ENCODE assay signal across 8 cellular contexts in genomic region chr1:22711591-22712501, GRCh38. TPM values are rescaled to one million over a fixed set of nuclear protein-coding genes. Genes with fewer than 3 reads are reported as not detected.
DNase-seq lines count a peak whose midpoint lies in the region; ATAC-seq and TF ChIP-seq lines count a peak whose summit lies in the region.

No MANE protein-coding gene starts in this region.

- TF ChIP-seq POLR2A in transverse colon (IDR thresholded peaks at IDR 0.05), result peak; percentile 30

- peak; percentile 13 for DNase-seq in stimulated activated CD4-positive, alpha-beta T cell treated with anti-CD3 and anti-CD28 coated beads, Interleukin-15, amount 100 ng/mL, for 24 hours
- no peak for DNase-seq in stimulated activated CD4-positive, alpha-beta T cell treated with anti-CD3 and anti-CD28 coated beads, Interleukin-4, amount 100 ng/mL, for 24 hours
- DNase-seq in adipocyte (ENCODE audit: low read depth) (peak; percentile 24), kidney tubule cell (ENCODE audit: low spot score) (peak; percentile 35), transverse colon (peak; percentile 47)
- DNase-seq in stimulated activated CD4-positive, alpha-beta T cell treated with anti-CD3 and anti-CD28 coated beads, Interleukin-12 subunit alpha, Interleukin-12 subunit beta, amount 100 ng/mL, for 4 hours, result no peak

- H3K9me3 ChIP-seq in adipocyte (ENCODE audit: control insufficient read depth, low read length) (no peaks in the 10 kb centered on the region), transverse colon (no peaks in the 10 kb centered on the region)

- peak in 2 of 5 experiments; percentile 11 to 13 for TF ChIP-seq CTCF in transverse colon (IDR thresholded peaks at IDR 0.05)

- H3K27ac ChIP-seq in transverse colon, result peak overlapping the region; percentile 73 to 80 (median 76)

- WGBS in transverse colon (ENCODE audit: low coverage in 1 of 2), 2 donors, result 9 to 60% methylated on average over 2 to 50 of the region's 53 CpGs

- H3K4me3 ChIP-seq in adipocyte (ENCODE audit: low read length) (peak overlapping the region; percentile 64), transverse colon (peak overlapping the region; percentile 37 to 64 (median 58))

- H3K9ac ChIP-seq in adipocyte (ENCODE audit: low read length), result no peak overlapping the region

- TF ChIP-seq EP300 in transverse colon (IDR thresholded peaks at IDR 0.05; ENCODE audit: low read depth), result no peak

- ATAC-seq in GM21717 (IDR thresholded peaks at IDR 0.05; ENCODE audit: unreplicated experiment) (no peak), GM19324 (IDR thresholded peaks at IDR 0.05; ENCODE audit: low FRiP score, unreplicated experiment) (no peak)

- H3K36me3 ChIP-seq in adipocyte (ENCODE audit: control insufficient read depth, insufficient read depth, low read length, severe bottlenecking) (no peaks in the 10 kb centered on the region), transverse colon (no peaks in the 10 kb centered on the region)

- intact Hi-C loops in transverse colon (cut with DNase I; ENCODE audit: low total_unique reads), result no loop called here

- peaks cover 32% of the 10 kb centered on the region for H3K27me3 ChIP-seq in adipocyte (replicated peaks; ENCODE audit: control insufficient read depth, insufficient read depth, low read length)
- peaks cover 4% of the 10 kb centered on the region for H3K27me3 ChIP-seq in transverse colon

- in situ Hi-C loops in transverse colon (cut with MboI; ENCODE audit: low pct_ligation_motif_present in 1 of 4, low pct_unique_long_range_greater_than_20kb in 1 of 4, low sequenced_read_pairs in 3 of 4), result loop anchor here in 1 of 4 donors (25.0 kb wide), 1 partner anchor 150 kb away; no protein-coding TSS in a partner anchor

- H3K4me1 ChIP-seq in adipocyte (ENCODE audit: control insufficient read depth, insufficient read depth, low read length) (peaks cover 8% of the 10 kb centered on the region), transverse colon (peaks cover 3 to 46% (median 36%) of the 10 kb centered on the region in 4 donors)

RNA-seq across cellular contexts. Expression of gene EPHB2, which starts 1.2 kb away (rescaled TPM):
- 100 to 1,000 TPM in 1 of 4 donors, 10 to 100 TPM in 2, 1 to 10 TPM in 1; 3.0 to 152 (median 27.9) TPM for total RNA-seq in transverse colon

RNA-seq across cellular contexts. Expression of gene C1QB, which starts 58.8 kb away (rescaled TPM):
- 100 to 1,000 TPM in 3 of 4 donors, 10 to 100 TPM in 1; 62.9 to 163 (median 118) TPM for total RNA-seq in transverse colon

Comparison
In these comparisons a context has a peak if more than half of its experiments do, and no peak if none do; other contexts are left out.
1. DNase-seq: peak in stimulated activated CD4-positive, alpha-beta T cell treated with anti-CD3 and anti-CD28 coated beads, Interleukin-15, amount 100 ng/mL, for 24 hours (single experiment), adipocyte (single experiment), kidney tubule cell (single experiment) and transverse colon (single experiment); none in stimulated activated CD4-positive, alpha-beta T cell treated with anti-CD3 and anti-CD28 coated beads, Interleukin-4, amount 100 ng/mL, for 24 hours (single experiment) and stimulated activated CD4-positive, alpha-beta T cell treated with anti-CD3 and anti-CD28 coated beads, Interleukin-12 subunit alpha, Interleukin-12 subunit beta, amount 100 ng/mL, for 4 hours (single experiment).